In genomic region chr13:48533207-48533499, GRCh38 we compare ENCODE assay signal across 7 cellular contexts. TPM values are rescaled to one million over a fixed set of nuclear protein-coding genes. Genes with fewer than 3 reads are reported as not detected.
DNase-seq lines count a peak whose midpoint lies in the region; ATAC-seq and TF ChIP-seq lines count a peak whose summit lies in the region.

No MANE protein-coding gene starts in this region.

- in situ Hi-C loops in astrocyte of the spinal cord (cut with HindIII; ENCODE audit: low sequenced_read_pairs), result no loop called here

- H3K36me3 ChIP-seq in Karpas-422 (ENCODE audit: insufficient read depth, low read length) (no peaks in the 10 kb centered on the region), kidney epithelial cell (ENCODE audit: control insufficient read depth, insufficient read depth, low read length) (no peaks in the 10 kb centered on the region)

- peak overlapping the region; percentile 89 for H3K27ac ChIP-seq in Karpas-422 (ENCODE audit: low read length)
- peak overlapping the region; percentile 91 for H3K27ac ChIP-seq in temporal lobe (ENCODE audit: low read depth, low read length)

- no peak overlapping the region for H2AFZ ChIP-seq in Karpas-422 (ENCODE audit: low read length)

- H3K9me3 ChIP-seq in Karpas-422 (ENCODE audit: low read length), result no peaks in the 10 kb centered on the region

- TF ChIP-seq CTCF in astrocyte of the spinal cord (IDR thresholded peaks at IDR 0.05; ENCODE audit: low read depth, low read length) (no peak), kidney epithelial cell (IDR thresholded peaks at IDR 0.05; ENCODE audit: insufficient read depth, low read length, poor library complexity, severe bottlenecking) (no peak)

- H3K27me3 ChIP-seq in Karpas-422 (ENCODE audit: low read length), result no peaks in the 10 kb centered on the region
- H3K27me3 ChIP-seq in kidney epithelial cell (ENCODE audit: control insufficient read depth, insufficient read depth, low read length), result no peaks in the 10 kb centered on the region

- H3K4me3 ChIP-seq in Karpas-422 (ENCODE audit: low read length) (peak overlapping the region; percentile 75), astrocyte of the spinal cord (ENCODE audit: low read depth, low read length) (peak overlapping the region; percentile 82), kidney epithelial cell (ENCODE audit: low read depth, low read length) (peak overlapping the region; percentile 75)

- H3K9ac ChIP-seq in Karpas-422 (ENCODE audit: low read length), result peak overlapping the region; percentile 91

- no peak for DNase-seq in Karpas-422
- no peak for DNase-seq in astrocyte of the spinal cord (ENCODE audit: low read depth, low spot score)
- DNase-seq in kidney epithelial cell (ENCODE audit: low read depth), result no peak
- no peak for DNase-seq in activated CD4-positive, CD25-positive, alpha-beta regulatory T cell (lab: John Stamatoyannopoulos, UW)
- DNase-seq in NCI-H2171 treated with DMSO at 0.1 percent for 48 hours (lab: John Stamatoyannopoulos, UW), result no peak

- H3K4me2 ChIP-seq in Karpas-422 (ENCODE audit: low read depth, low read length, poor library complexity, severe bottlenecking), result peak overlapping the region; percentile 95

- H3K4me1 ChIP-seq in Karpas-422 (ENCODE audit: low read length), result peaks cover 48% of the 10 kb centered on the region

- ATAC-seq in GM21515 (IDR thresholded peaks at IDR 0.05; ENCODE audit: unreplicated experiment), result no peak

- H3K79me2 ChIP-seq in Karpas-422 (ENCODE audit: low read length), result peaks cover 33% of the 10 kb centered on the region

- no peaks in the 10 kb centered on the region for H4K20me1 ChIP-seq in Karpas-422 (ENCODE audit: insufficient read depth, low read depth, low read length)

- no peaks in the 10 kb centered on the region for H3K9me2 ChIP-seq in Karpas-422 (replicated peaks; ENCODE audit: insufficient read depth, low read length)

RNA-seq across cellular contexts. Expression of gene RCBTB2, which starts 0.3 kb away (rescaled TPM):
- 20.2 and 25.6 TPM in 2 replicates for total RNA-seq in Karpas-422 (2014; rRNA removed; shearing (Covaris generic); ENCODE audit: low replicate concordance)
- total RNA-seq in kidney epithelial cell, result 5.6 and 13.4 TPM in 2 replicates
- 28.5 TPM for total RNA-seq in temporal lobe
